11 cellular contexts compared by ENCODE assay signal in the genomic region with DNA sequence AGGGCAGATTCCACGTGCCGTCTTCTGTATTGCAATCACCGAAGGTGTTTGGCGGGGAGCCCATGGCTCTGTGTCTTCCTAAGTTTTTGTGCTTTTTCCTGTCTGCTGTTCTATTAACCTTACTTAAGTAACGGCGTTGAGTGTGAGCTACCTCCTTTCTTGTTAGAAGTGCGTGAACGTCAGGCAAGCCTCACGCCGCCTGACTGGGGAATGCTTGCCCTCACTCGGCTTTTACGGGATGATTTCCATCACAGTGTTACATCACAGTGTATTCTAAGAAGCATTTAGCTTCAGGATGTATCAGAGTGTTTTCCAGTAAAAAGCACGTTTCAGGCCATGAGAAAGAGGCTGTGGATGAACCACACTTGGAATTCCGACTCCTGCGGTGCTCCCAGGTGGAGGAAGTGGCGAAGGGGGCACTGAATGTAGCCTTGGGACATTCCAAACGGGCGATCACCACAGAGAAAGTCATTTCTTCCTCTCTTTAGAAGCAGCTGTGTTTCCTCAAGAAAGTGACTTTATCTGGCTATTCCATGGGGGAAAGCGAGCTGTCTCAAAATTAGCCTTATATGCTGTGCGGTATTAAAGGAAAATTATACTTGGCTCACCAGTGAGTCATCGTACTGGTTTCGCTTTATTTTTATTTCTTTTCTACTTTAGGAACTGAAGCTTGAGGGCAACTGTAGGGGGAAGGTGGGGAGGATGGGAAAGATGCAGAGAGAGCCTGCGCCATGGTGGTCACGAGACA.
DNase-seq lines count a peak whose midpoint lies in the region; ATAC-seq, FAIRE-seq and TF ChIP-seq lines count a peak whose summit lies in the region.
"Had no signal": no experiment of that assay in that cellular context is flagged by ENCODE, and none has a peak within 500 bp of the region (broad histone marks: within the 10 kb centered on the region; RNA-seq: fewer than 3 reads in every experiment).

No MANE protein-coding gene starts in this region.

- H2AFZ ChIP-seq in astrocyte (ENCODE audit: low read depth, low read length) = peak overlapping the region; percentile 31
- H2AFZ ChIP-seq in neural progenitor cell (replicated peaks) = no peak overlapping the region

- H3K9ac ChIP-seq in astrocyte (ENCODE audit: low read length) (peak overlapping the region; percentile 66), neural progenitor cell (no peak overlapping the region)

- H3K9me3 Mint-ChIP-seq in astrocyte (ENCODE audit: unreplicated experiment) (peaks cover 7% of the 10 kb centered on the region), neural progenitor cell (peaks cover 9% of the 10 kb centered on the region), T-cell (peaks cover 0 to 9% (median 6%) of the 10 kb centered on the region in 3 donors)

- TF ChIP-seq EP300 in gastroesophageal sphincter (IDR thresholded peaks at IDR 0.05) (no peak), upper lobe of left lung (IDR thresholded peaks at IDR 0.05) (peak in 1 of 4 donors; percentile 6)

- no peaks in the 10 kb centered on the region for H3K27me3 ChIP-seq in astrocyte (ENCODE audit: insufficient read depth, low read length)
- H3K27me3 ChIP-seq in gastroesophageal sphincter = no peaks in the 10 kb centered on the region
- H3K27me3 ChIP-seq in neural progenitor cell = no peaks in the 10 kb centered on the region
- no peaks in the 10 kb centered on the region for H3K27me3 ChIP-seq in upper lobe of left lung
- no peaks in the 10 kb centered on the region for H3K27me3 ChIP-seq in A673 (replicated peaks; ENCODE audit: insufficient read depth, low read depth, low read length, poor library complexity)

- H3K4me3 Mint-ChIP-seq in astrocyte (ENCODE audit: unreplicated experiment) (no peak overlapping the region), neural progenitor cell (no peak overlapping the region), T-cell (no peak overlapping the region)

- no peaks in the 10 kb centered on the region for H3F3A ChIP-seq in neural progenitor cell (ENCODE audit: low read depth)

- H3K36me3 Mint-ChIP-seq in astrocyte (ENCODE audit: low read depth, unreplicated experiment) = peaks cover 2% of the 10 kb centered on the region
- H3K36me3 Mint-ChIP-seq in neural progenitor cell = peaks cover 2% of the 10 kb centered on the region
- H3K36me3 Mint-ChIP-seq in T-cell = no peaks in the 10 kb centered on the region

- no peaks in the 10 kb centered on the region for H3K79me2 ChIP-seq in astrocyte (ENCODE audit: insufficient read depth, low read length)
- no peaks in the 10 kb centered on the region for H3K79me2 ChIP-seq in neural progenitor cell (ENCODE audit: low read depth)

- H4K20me1 ChIP-seq in astrocyte (ENCODE audit: insufficient read depth, low read length) = no peaks in the 10 kb centered on the region
- H4K20me1 ChIP-seq in neural progenitor cell (ENCODE audit: low read depth) = no peaks in the 10 kb centered on the region

- TF ChIP-seq CTCF in astrocyte (IDR thresholded peaks at IDR 0.05; ENCODE audit: insufficient read depth, low read depth, low read length) = no peak
- TF ChIP-seq CTCF in gastroesophageal sphincter (IDR thresholded peaks at IDR 0.05) = no peak
- no peak for TF ChIP-seq CTCF in neural progenitor cell (IDR thresholded peaks at IDR 0.05)
- TF ChIP-seq CTCF in upper lobe of left lung (IDR thresholded peaks at IDR 0.05) = no peak
- no peak for TF ChIP-seq CTCF in A673 (conservative IDR thresholded peaks at IDR 0.05; ENCODE audit: low read depth, low read length)

- CTCF ChIA-PET in T-cell (lab: Charles Lee) = no interaction called here
- CTCF ChIA-PET in A673 (lab: Charles Lee) = no interaction called here

- H3K27me3 Mint-ChIP-seq in astrocyte (ENCODE audit: low read depth, unreplicated experiment) (no peaks in the 10 kb centered on the region), neural progenitor cell (ENCODE audit: insufficient read depth, low read depth) (peaks cover 2% of the 10 kb centered on the region), T-cell (peaks cover 22 to 28% of the 10 kb centered on the region in 2 donors)

- peaks cover 11% of the 10 kb centered on the region for H3K4me1 ChIP-seq in astrocyte (ENCODE audit: insufficient read depth, low read length)
- peaks cover 0 to 7% (median 0%) of the 10 kb centered on the region in 3 donors for H3K4me1 ChIP-seq in gastroesophageal sphincter
- no peaks in the 10 kb centered on the region for H3K4me1 ChIP-seq in neural progenitor cell
- no peaks in the 10 kb centered on the region for H3K4me1 ChIP-seq in upper lobe of left lung
- H3K4me1 ChIP-seq in A673 (ENCODE audit: insufficient read depth, low read length, poor library complexity, severe bottlenecking) = peaks cover 5% of the 10 kb centered on the region

- H3K27ac Mint-ChIP-seq in astrocyte (ENCODE audit: unreplicated experiment) = peak overlapping the region; percentile 91
- H3K27ac Mint-ChIP-seq in neural progenitor cell = peak overlapping the region; percentile 59
- H3K27ac Mint-ChIP-seq in T-cell = no peak overlapping the region

- POLR2A ChIA-PET in T-cell (lab: Charles Lee) (no interaction called here), A673 (lab: Charles Lee; ENCODE audit: low non-redundant PET) (no interaction called here)

- DNase-seq in astrocyte (ENCODE audit: low read depth) (no peak), neural progenitor cell (ENCODE audit: low spot score) (no peak), upper lobe of left lung (no peak), T-cell (no peak), A673 (ENCODE audit: low spot score) (no peak), T1000 (lab: John Stamatoyannopoulos, UW) (no peak)
- DNase-seq: activated CD4-positive, alpha-beta T cell treated with anti-CD3 and anti-CD28 coated beads for 1 hour; NCI-H1694; NK-92 treated with Interleukin-12 subunit alpha and Interleukin-12 subunit beta, amount 100 ng/mL, for 24 hours had no signal

- H3K36me3 ChIP-seq in astrocyte (ENCODE audit: insufficient read depth, low read length) (no peaks in the 10 kb centered on the region), gastroesophageal sphincter (no peaks in the 10 kb centered on the region), neural progenitor cell (no peaks in the 10 kb centered on the region), upper lobe of left lung (no peaks in the 10 kb centered on the region), A673 (ENCODE audit: insufficient read depth, low read length, poor library complexity, severe bottlenecking) (no peaks in the 10 kb centered on the region)

- H3K9me3 ChIP-seq in astrocyte (ENCODE audit: insufficient read depth, low read depth, low read length) (no peaks in the 10 kb centered on the region), gastroesophageal sphincter (no peaks in the 10 kb centered on the region), neural progenitor cell (ENCODE audit: low read depth) (no peaks in the 10 kb centered on the region), upper lobe of left lung (no peaks in the 10 kb centered on the region), A673 (ENCODE audit: low read depth, low read length, poor library complexity, severe bottlenecking) (no peaks in the 10 kb centered on the region)

- H3K4me3 ChIP-seq in astrocyte (ENCODE audit: insufficient read depth, low read depth, low read length) = peak overlapping the region; percentile 23
- H3K4me3 ChIP-seq in gastroesophageal sphincter = peak overlapping the region in 1 of 2 donors; percentile 9
- no peak overlapping the region for H3K4me3 ChIP-seq in neural progenitor cell
- peak overlapping the region in 1 of 4 donors; percentile 8 for H3K4me3 ChIP-seq in upper lobe of left lung
- no peak overlapping the region for H3K4me3 ChIP-seq in A673 (ENCODE audit: low read depth, low read length, poor library complexity, severe bottlenecking)
- H3K4me3 ChIP-seq: SK-N-MC had no signal

- intact Hi-C loops in A673 (cut with micrococcal nuclease; ENCODE audit: unreplicated experiment) = no loop called here

- no peak for TF ChIP-seq POLR2A in gastroesophageal sphincter (IDR thresholded peaks at IDR 0.05)
- TF ChIP-seq POLR2A in upper lobe of left lung (IDR thresholded peaks at IDR 0.05) = no peak

- ATAC-seq in gastroesophageal sphincter = peak; percentile 73
- ATAC-seq in upper lobe of left lung (ENCODE audit: low FRiP score in 2 of 2) = peak; percentile 55 to 60
- no peak for ATAC-seq in T-cell (replicated peaks in 1 of 4)

- peak; percentile 17 for FAIRE-seq in astrocyte (lab: Jason Lieb, UNC)

- WGBS in gastroesophageal sphincter (ENCODE audit: low coverage in 1 of 2), 2 donors = 64 to 67% methylated on average over 5 to 8 of the region's 24 CpGs
- 81 to 82% methylated on average over 24 of the region's 24 CpGs for WGBS in upper lobe of left lung, 2 donors

- H3K27ac ChIP-seq in astrocyte (ENCODE audit: low read depth, low read length) (peak overlapping the region; percentile 80), gastroesophageal sphincter (peak overlapping the region in 3 of 4 donors; percentile 35 to 75 (median 54)), neural progenitor cell (no peak overlapping the region), upper lobe of left lung (peak overlapping the region in 1 of 4 donors; percentile 23), A673 (ENCODE audit: low read depth, low read length, poor library complexity, severe bottlenecking) (no peak overlapping the region)
- H3K27ac ChIP-seq: SK-N-MC had no signal

- H3K4me2 ChIP-seq in astrocyte (ENCODE audit: low read length) (peak overlapping the region; percentile 37), neural progenitor cell (no peak overlapping the region)

- BruUV-seq in A673 (replicated peaks; lab: Mats Ljungman, UMichigan) = no TSS peak

- H3K4me1 Mint-ChIP-seq in astrocyte (ENCODE audit: low read depth, unreplicated experiment) (peaks cover 22% of the 10 kb centered on the region), neural progenitor cell (peaks cover 17% of the 10 kb centered on the region), T-cell (no peaks in the 10 kb centered on the region)

Comparison
In these comparisons a context has a peak if more than half of its experiments do, and no peak if none do; other contexts are left out.
1. H3K27ac ChIP-seq: peak in astrocyte (single experiment) and gastroesophageal sphincter (3 of 4); none in neural progenitor cell (single experiment) and A673 (single experiment).
2. H3K27ac Mint-ChIP-seq: peak in astrocyte (single experiment) and neural progenitor cell (single experiment); none in T-cell (0 of 2).
3. ATAC-seq: peak in gastroesophageal sphincter (single experiment) and upper lobe of left lung (2 of 2); none in T-cell (0 of 4).